In genomic region chrX:136878423-136878822, GRCh38 we compare ENCODE assay signal across 9 cellular contexts. TPM values are rescaled to one million over a fixed set of nuclear protein-coding genes. Genes with fewer than 3 reads are reported as not detected.
DNase-seq lines count a peak whose midpoint lies in the region; ATAC-seq, FAIRE-seq and TF ChIP-seq lines count a peak whose summit lies in the region.
"Had no signal": no experiment of that assay in that cellular context is flagged by ENCODE, and none has a peak within 500 bp of the region (broad histone marks: within the 10 kb centered on the region; RNA-seq: fewer than 3 reads in every experiment).

No MANE protein-coding gene starts in this region.

- no peaks in the 10 kb centered on the region for H3K9me2 ChIP-seq in hepatocyte (replicated peaks; ENCODE audit: insufficient read depth)

- H3K4me2 ChIP-seq in hepatocyte, result peak overlapping the region; percentile 69

- H3K27ac Mint-ChIP-seq in activated CD4-positive, alpha-beta T cell treated with anti-CD3 and anti-CD28 coated beads, Interleukin-2, amount 10 ng/mL, durations not matched to agents 24 days and 14 days, result no peak overlapping the region
- H3K27ac Mint-ChIP-seq in activated B cell treated with CpG ODN at 0.5 μM for 24 hours, result no peak overlapping the region
- H3K27ac Mint-ChIP-seq in stimulated activated naive CD8-positive, alpha-beta T cell treated with anti-CD3 and anti-CD28 coated beads, Interleukin-15, amount 100 ng/mL, for 72 hours, result peak overlapping the region; percentile 19 to 100

- no peaks in the 10 kb centered on the region for H3K9me3 Mint-ChIP-seq in activated CD4-positive, alpha-beta T cell treated with anti-CD3 and anti-CD28 coated beads, Interleukin-2, amount 10 ng/mL, durations not matched to agents 24 days and 14 days
- H3K9me3 Mint-ChIP-seq in activated B cell treated with CpG ODN at 0.5 μM for 24 hours, result no peaks in the 10 kb centered on the region
- H3K9me3 Mint-ChIP-seq in stimulated activated naive CD8-positive, alpha-beta T cell treated with anti-CD3 and anti-CD28 coated beads, Interleukin-15, amount 100 ng/mL, for 72 hours, result no peaks in the 10 kb centered on the region

- WGBS in hepatocyte (ENCODE audit: low lambda C conversion rate, missing lambda C conversion rate), result 63% methylated on average over 11 of the region's 11 CpGs

- peak overlapping the region; percentile 1 for H3K4me3 ChIP-seq in hepatocyte

- FAIRE-seq in GM19239 (lab: Jason Lieb, UNC), result no peak

- intact Hi-C loops in activated CD4-positive, alpha-beta T cell treated with anti-CD3 and anti-CD28 coated beads, Interleukin-2, amount 10 ng/mL, durations not matched to agents 24 days and 14 days (cut with micrococcal nuclease), result loop anchor here (1.0 kb wide), 1 partner anchor 9 kb away; no protein-coding TSS in a partner anchor
- intact Hi-C loops in activated B cell treated with CpG ODN at 0.5 μM for 24 hours (cut with micrococcal nuclease), result no loop called here

- H3K36me3 Mint-ChIP-seq in activated CD4-positive, alpha-beta T cell treated with anti-CD3 and anti-CD28 coated beads, Interleukin-2, amount 10 ng/mL, durations not matched to agents 24 days and 14 days (ENCODE audit: low read depth), result peaks cover 49% of the 10 kb centered on the region
- H3K36me3 Mint-ChIP-seq in activated B cell treated with CpG ODN at 0.5 μM for 24 hours (ENCODE audit: low read depth), result peaks cover 46% of the 10 kb centered on the region

- H3K4me1 Mint-ChIP-seq in activated CD4-positive, alpha-beta T cell treated with anti-CD3 and anti-CD28 coated beads, Interleukin-2, amount 10 ng/mL, durations not matched to agents 24 days and 14 days, result peaks cover 10% of the 10 kb centered on the region
- H3K4me1 Mint-ChIP-seq in activated B cell treated with CpG ODN at 0.5 μM for 24 hours, result peaks cover 11% of the 10 kb centered on the region
- peaks cover 21% of the 10 kb centered on the region for H3K4me1 Mint-ChIP-seq in stimulated activated naive CD8-positive, alpha-beta T cell treated with anti-CD3 and anti-CD28 coated beads, Interleukin-15, amount 100 ng/mL, for 72 hours

- CTCF ChIA-PET in activated B cell treated with CpG ODN at 0.5 μM for 24 hours (lab: Charles Lee), result interaction anchor here (1.1 to 1.4 kb wide), 2 partner anchors 167 to 270 kb away, joined by 3 to 8 read pairs; no protein-coding TSS in a partner anchor

- H2AFZ ChIP-seq in hepatocyte, result no peak overlapping the region

- peaks cover 25% of the 10 kb centered on the region for H4K20me1 ChIP-seq in hepatocyte (ENCODE audit: insufficient read depth, poor library complexity, severe bottlenecking)

- no peaks in the 10 kb centered on the region for H3K4me1 ChIP-seq in hepatocyte (ENCODE audit: insufficient read depth)

- no peaks in the 10 kb centered on the region for H3K27me3 Mint-ChIP-seq in activated CD4-positive, alpha-beta T cell treated with anti-CD3 and anti-CD28 coated beads, Interleukin-2, amount 10 ng/mL, durations not matched to agents 24 days and 14 days
- no peaks in the 10 kb centered on the region for H3K27me3 Mint-ChIP-seq in activated B cell treated with CpG ODN at 0.5 μM for 24 hours
- H3K27me3 Mint-ChIP-seq in stimulated activated naive CD8-positive, alpha-beta T cell treated with anti-CD3 and anti-CD28 coated beads, Interleukin-15, amount 100 ng/mL, for 72 hours, result no peaks in the 10 kb centered on the region

- DNase-seq in activated CD4-positive, alpha-beta T cell treated with anti-CD3 and anti-CD28 coated beads, Interleukin-2, amount 10 ng/mL, durations not matched to agents 24 days and 14 days, result no peak
- DNase-seq in activated CD4-positive, alpha-beta T cell treated with anti-CD3 and anti-CD28 coated beads for 4 hours, result no peak
- DNase-seq in activated B cell treated with CpG ODN at 0.5 μM for 24 hours (no peak), hepatocyte (ENCODE audit: low spot score) (no peak), GM19239 (ENCODE audit: insufficient read length, low spot score) (no peak), NOMO-1 (lab: John Stamatoyannopoulos, UW; ENCODE audit: unreplicated experiment in 2 of 2) (no peak), cortex of kidney (lab: John Stamatoyannopoulos, UW) (no peak)
- DNase-seq in stimulated activated naive CD8-positive, alpha-beta T cell treated with anti-CD3 and anti-CD28 coated beads, Interleukin-15, amount 100 ng/mL, for 72 hours, result no peak

- no peaks in the 10 kb centered on the region for H3K9me3 ChIP-seq in hepatocyte (ENCODE audit: low read depth)

- no peak overlapping the region for H3K27ac ChIP-seq in hepatocyte

- H3K4me3 Mint-ChIP-seq in activated CD4-positive, alpha-beta T cell treated with anti-CD3 and anti-CD28 coated beads, Interleukin-2, amount 10 ng/mL, durations not matched to agents 24 days and 14 days, result peak overlapping the region; percentile 97
- peak overlapping the region; percentile 93 for H3K4me3 Mint-ChIP-seq in activated B cell treated with CpG ODN at 0.5 μM for 24 hours
- H3K4me3 Mint-ChIP-seq in stimulated activated naive CD8-positive, alpha-beta T cell treated with anti-CD3 and anti-CD28 coated beads, Interleukin-15, amount 100 ng/mL, for 72 hours, result peak overlapping the region; percentile 51 to 91

- POLR2A ChIA-PET in activated B cell treated with CpG ODN at 0.5 μM for 24 hours (lab: Charles Lee), result interaction anchor here (0.6 to 3.8 kb wide), 5 partner anchors 95 to 280 kb away, joined by 3 to 46 read pairs (median 7); no protein-coding TSS in a partner anchor

- H3K27me3 ChIP-seq in hepatocyte, result no peaks in the 10 kb centered on the region

- H3K79me2 ChIP-seq in hepatocyte, result peaks cover 62% of the 10 kb centered on the region

- no peak for TF ChIP-seq CTCF in activated B cell treated with CpG ODN at 0.5 μM for 24 hours (IDR thresholded peaks at IDR 0.05)
- no peak for TF ChIP-seq CTCF in hepatocyte (IDR thresholded peaks at IDR 0.05; ENCODE audit: poor library complexity)

- H3K36me3 ChIP-seq in hepatocyte (replicated peaks; ENCODE audit: insufficient read depth, low read depth), result no peaks in the 10 kb centered on the region

- no peak for ATAC-seq in activated B cell treated with CpG ODN at 0.5 μM for 24 hours (ENCODE audit: low read depth)
- no peak for ATAC-seq in stimulated activated naive CD8-positive, alpha-beta T cell treated with anti-CD3 and anti-CD28 coated beads, Interleukin-15, amount 100 ng/mL, for 72 hours
- ATAC-seq: activated CD4-positive, CD25-positive, alpha-beta regulatory T cell treated with anti-CD3 and anti-CD28 coated beads, Interleukin-2, amount 50 U/mL, for 24 hours had no signal

RNA-seq across cellular contexts. Expression of gene RBMX, which starts 2.1 kb away (rescaled TPM):
- total RNA-seq in activated CD4-positive, alpha-beta T cell treated with anti-CD3 and anti-CD28 coated beads, Interleukin-2, amount 10 ng/mL, durations not matched to agents 24 days and 14 days, result 324 and 334 TPM in 2 replicates
- total RNA-seq in activated B cell treated with CpG ODN at 0.5 μM for 24 hours (259 and 260 TPM in 2 replicates), hepatocyte (253 and 262 TPM in 2 replicates)
- polyA plus RNA-seq in hepatocyte, result 116 and 133 TPM in 2 replicates

Comparison
In these comparisons a context has a peak if more than half of its experiments do, and no peak if none do; other contexts are left out.
1. H3K27ac Mint-ChIP-seq: peak in stimulated activated naive CD8-positive, alpha-beta T cell treated with anti-CD3 and anti-CD28 coated beads, Interleukin-15, amount 100 ng/mL, for 72 hours (2 of 2); none in activated CD4-positive, alpha-beta T cell treated with anti-CD3 and anti-CD28 coated beads, Interleukin-2, amount 10 ng/mL, durations not matched to agents 24 days and 14 days (single experiment) and activated B cell treated with CpG ODN at 0.5 μM for 24 hours (single experiment).
2. Peak in every context shown above with its lines, with median percentiles within 50 percentile points of each other: H3K4me3 Mint-ChIP-seq.